24 cellular contexts compared by ENCODE assay signal in the genomic region with DNA sequence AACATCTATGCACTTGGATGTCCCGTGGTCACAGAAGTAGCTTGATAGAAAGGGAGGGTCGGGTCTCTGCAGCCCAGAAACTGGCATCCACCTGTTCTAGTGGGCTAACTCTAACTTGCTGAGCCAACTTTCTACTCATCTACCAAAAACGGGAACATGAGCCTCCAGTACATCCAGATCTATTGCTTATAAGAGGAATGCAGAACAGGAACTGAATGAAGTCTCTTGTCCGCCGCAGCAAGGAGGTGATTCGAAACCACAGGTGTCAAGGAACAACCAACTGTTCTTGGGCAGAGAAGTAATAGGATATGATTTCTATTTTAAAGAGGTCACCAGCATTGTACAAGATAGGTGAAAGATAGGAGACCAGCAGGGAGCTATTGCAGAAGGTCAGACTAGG. TPM values are rescaled to one million over a fixed set of nuclear protein-coding genes. Genes with fewer than 3 reads are reported as not detected.
DNase-seq lines count a peak whose midpoint lies in the region; ATAC-seq lines count a peak whose summit lies in the region.
"Had no signal": no experiment of that assay in that cellular context is flagged by ENCODE, and none has a peak within 500 bp of the region (broad histone marks: within the 10 kb centered on the region; RNA-seq: fewer than 3 reads in every experiment).

No MANE protein-coding gene starts in this region.

- DNase-seq in NOMO-1 (lab: John Stamatoyannopoulos, UW; ENCODE audit: unreplicated experiment in 2 of 2) (peak; percentile 27 to 37), NOMO-1 treated with dmso at 0.1 percent for 144 hours (lab: John Stamatoyannopoulos, UW; ENCODE audit: unreplicated experiment) (no peak), MV-4-11 (lab: John Stamatoyannopoulos, UW) (peak; percentile 25), SKM-1 (lab: John Stamatoyannopoulos, UW; ENCODE audit: unreplicated experiment) (peak; percentile 13), myocyte (ENCODE audit: low read depth) (peak; percentile 21), DMS114 treated with DMSO at 0.1 percent for 48 hours (lab: John Stamatoyannopoulos, UW; ENCODE audit: unreplicated experiment) (no peak), activated gamma-delta T cell (lab: John Stamatoyannopoulos, UW) (no peak)
- DNase-seq: ACHN; Calu3; CD4-positive, alpha-beta memory T cell; H9; HFFc6; KG1; NCI-H1105; NCI-H146; NCI-H2029; NCI-H226; NCI-H510A treated with DMSO at 0.1 percent for 48 hours; NCI-H748 treated with DMSO at 0.1 percent for 48 hours; SHP77; SK-N-SH; T-helper 1 cell had no signal

- ATAC-seq in GM21447 (IDR thresholded peaks at IDR 0.05; ENCODE audit: unreplicated experiment): no peak
- ATAC-seq: HepG2 had no signal

RNA-seq across cellular contexts. Expression of gene TERC, which starts 17.9 kb away (rescaled TPM):
- 86.8 and 454 TPM in 2 replicates for total RNA-seq in myocyte
- 0.25 TPM for polyA plus RNA-seq in myocyte (2012)

RNA-seq across cellular contexts. Expression of gene ACTRT3, which starts 22.4 kb away (rescaled TPM):
- total RNA-seq in myocyte: 2.8 and 3.1 TPM in 2 replicates
- 1.8 TPM for polyA plus RNA-seq in myocyte (2012)

RNA-seq across cellular contexts. Expression of gene MYNN, which starts 26.3 kb away (rescaled TPM):
- 18.4 and 19.8 TPM in 2 replicates for total RNA-seq in myocyte
- polyA plus RNA-seq in myocyte (2012): 6.9 TPM

Comparison
In these comparisons a context has a peak if more than half of its experiments do, and no peak if none do; other contexts are left out.
1. DNase-seq: peak in NOMO-1 (2 of 2), MV-4-11 (single experiment), SKM-1 (single experiment) and myocyte (single experiment); none in NOMO-1 treated with dmso at 0.1 percent for 144 hours (single experiment), DMS114 treated with DMSO at 0.1 percent for 48 hours (single experiment) and activated gamma-delta T cell (single experiment).